Comparison of ENCODE assay signal across 1 cellular context in genomic region chr3:196055683-196056270, GRCh38.
TF ChIP-seq lines count a peak whose summit lies in the region.

No MANE protein-coding gene starts in this region.

TF ChIP-seq in K562, 482 proteins besides CTCF, POLR2A, EP300 and RAD21 (continued from another document and continues in another):
- TF ChIP-seq ZNF407 (IDR thresholded peaks at IDR 0.05; ENCODE audit: low read depth) (no peak), TCF7 (IDR thresholded peaks at IDR 0.05; ENCODE audit: borderline replicate concordance) (no peak), ZNF197 (CRISPR knock-in tag; IDR thresholded peaks at IDR 0.05; ENCODE audit: low read depth) (no peak), ZNF445 (CRISPR knock-in tag; IDR thresholded peaks at IDR 0.05; ENCODE audit: low read depth) (no peak), ZNF3 (CRISPR knock-in tag; IDR thresholded peaks at IDR 0.05) (no peak), IRF9 (tag; IDR thresholded peaks at IDR 0.05) (peak; percentile 99), POLR2B (IDR thresholded peaks at IDR 0.05; ENCODE audit: low read depth, partially characterized antibody) (peak; percentile 64), MAFG (tag; conservative IDR thresholded peaks at IDR 0.05) (no peak), ZNF785 (CRISPR knock-in tag; IDR thresholded peaks at IDR 0.05) (no peak), NCOA1 (IDR thresholded peaks at IDR 0.05; ENCODE audit: low read depth) (peak; percentile 76; the same call in 1 of the 2 replicates), ZNF280A (IDR thresholded peaks at IDR 0.05; ENCODE audit: low read depth, partially characterized antibody) (no peak), CBX2 (IDR thresholded peaks at IDR 0.05; ENCODE audit: insufficient read depth, low read length, poor library complexity, severe bottlenecking) (no peak), SMARCE1 (IDR thresholded peaks at IDR 0.05) (no peak), MXI1 (IDR thresholded peaks at IDR 0.05; ENCODE audit: low read depth, low read length) (no peak), NR2C1 (IDR thresholded peaks at IDR 0.05) (no peak), NR2C1 (tag; IDR thresholded peaks at IDR 0.05) (peak; percentile 76), CHD1 (IDR thresholded peaks at IDR 0.05; ENCODE audit: low read length) (no peak), NFYB (IDR thresholded peaks at IDR 0.05; ENCODE audit: extremely low read depth, insufficient read length) (no peak), TAF15 (IDR thresholded peaks at IDR 0.05; ENCODE audit: low read depth, low read length) (no peak), KDM2B (CRISPR knock-in tag; IDR thresholded peaks at IDR 0.05) (no peak), CBFA2T2 (conservative IDR thresholded peaks at IDR 0.05) (no peak), NFE2L1 (tag; IDR thresholded peaks at IDR 0.05; ENCODE audit: borderline replicate concordance, low read depth) (no peak), NCOA6 (IDR thresholded peaks at IDR 0.05) (no peak), MTA3 (IDR thresholded peaks at IDR 0.05; ENCODE audit: borderline replicate concordance) (peak; percentile 87), RCOR1 (IDR thresholded peaks at IDR 0.05; ENCODE audit: borderline replicate concordance in 1 of 2, low read depth in 2 of 2, low read length in 2 of 2) (peak in 1 of 2 experiments; percentile 87; a peak in 2 of 4 replicates), SMARCA5 (IDR thresholded peaks at IDR 0.05) (no peak; the same call in 1 of the 2 replicates), CREM (IDR thresholded peaks at IDR 0.05; ENCODE audit: low read depth) (peak; percentile 81), PTRF (tag; IDR thresholded peaks at IDR 0.05) (no peak), TAF1 (IDR thresholded peaks at IDR 0.05; ENCODE audit: control insufficient read depth, extremely low read depth, insufficient read depth, low read length, severe bottlenecking) (no peak), ARHGAP35 (IDR thresholded peaks at IDR 0.05; ENCODE audit: partially characterized antibody) (no peak), NFIC (IDR thresholded peaks at IDR 0.05) (no peak), HDAC8 (tag; IDR thresholded peaks at IDR 0.05) (no peak), GATAD2B (IDR thresholded peaks at IDR 0.05; ENCODE audit: borderline replicate concordance) (no peak), ZNF436 (CRISPR knock-in tag; IDR thresholded peaks at IDR 0.05) (no peak), FUS (optimal IDR thresholded peaks at IDR 0.05; ENCODE audit: low read depth, low read length) (no peak), PURB (CRISPR knock-in tag; IDR thresholded peaks at IDR 0.05; ENCODE audit: low read depth) (no peak), ZBTB12 (CRISPR knock-in tag; IDR thresholded peaks at IDR 0.05) (no peak), ATF2 (CRISPR knock-in tag; IDR thresholded peaks at IDR 0.05) (no peak; the same call in 1 of the 2 replicates), PYGO2 (tag; IDR thresholded peaks at IDR 0.05) (no peak), BMI1 (IDR thresholded peaks at IDR 0.05; ENCODE audit: low read length) (no peak), THRAP3 (IDR thresholded peaks at IDR 0.05; ENCODE audit: borderline replicate concordance) (no peak), EHMT2 (IDR thresholded peaks at IDR 0.05) (no peak), NCOR1 (IDR thresholded peaks at IDR 0.05) (0 out of 2 replicates have a peak, but pooled peaks have one; percentile 9), E2F3 (CRISPR knock-in tag; IDR thresholded peaks at IDR 0.05) (no peak), STAT6 (CRISPR knock-in tag; IDR thresholded peaks at IDR 0.05) (no peak), RBM22 (IDR thresholded peaks at IDR 0.05; ENCODE audit: low read depth, low read length, poor library complexity, severe bottlenecking) (no peak), ILK (tag; IDR thresholded peaks at IDR 0.05; ENCODE audit: borderline replicate concordance, low read depth) (no peak), RBFOX2 (IDR thresholded peaks at IDR 0.05; ENCODE audit: low read depth, low read length) (peak; percentile 63; the same call in 1 of the 2 replicates), RBM39 (optimal IDR thresholded peaks at IDR 0.05; ENCODE audit: low read depth, low read length) (no peak), NR3C1 (CRISPR knock-in tag; IDR thresholded peaks at IDR 0.05) (no peak), MTA1 (IDR thresholded peaks at IDR 0.05; ENCODE audit: borderline replicate concordance) (no peak; the same call in 1 of the 2 replicates), POLR2AphosphoS5 (IDR thresholded peaks at IDR 0.05; ENCODE audit: control insufficient read depth, insufficient read depth, low read depth, low read length) (peak; percentile 48), HNRNPH1 (optimal IDR thresholded peaks at IDR 0.05; ENCODE audit: low read depth, low read length) (no peak), THRA (IDR thresholded peaks at IDR 0.05) (no peak)
